8 cellular contexts compared by ENCODE assay signal in the genomic region with DNA sequence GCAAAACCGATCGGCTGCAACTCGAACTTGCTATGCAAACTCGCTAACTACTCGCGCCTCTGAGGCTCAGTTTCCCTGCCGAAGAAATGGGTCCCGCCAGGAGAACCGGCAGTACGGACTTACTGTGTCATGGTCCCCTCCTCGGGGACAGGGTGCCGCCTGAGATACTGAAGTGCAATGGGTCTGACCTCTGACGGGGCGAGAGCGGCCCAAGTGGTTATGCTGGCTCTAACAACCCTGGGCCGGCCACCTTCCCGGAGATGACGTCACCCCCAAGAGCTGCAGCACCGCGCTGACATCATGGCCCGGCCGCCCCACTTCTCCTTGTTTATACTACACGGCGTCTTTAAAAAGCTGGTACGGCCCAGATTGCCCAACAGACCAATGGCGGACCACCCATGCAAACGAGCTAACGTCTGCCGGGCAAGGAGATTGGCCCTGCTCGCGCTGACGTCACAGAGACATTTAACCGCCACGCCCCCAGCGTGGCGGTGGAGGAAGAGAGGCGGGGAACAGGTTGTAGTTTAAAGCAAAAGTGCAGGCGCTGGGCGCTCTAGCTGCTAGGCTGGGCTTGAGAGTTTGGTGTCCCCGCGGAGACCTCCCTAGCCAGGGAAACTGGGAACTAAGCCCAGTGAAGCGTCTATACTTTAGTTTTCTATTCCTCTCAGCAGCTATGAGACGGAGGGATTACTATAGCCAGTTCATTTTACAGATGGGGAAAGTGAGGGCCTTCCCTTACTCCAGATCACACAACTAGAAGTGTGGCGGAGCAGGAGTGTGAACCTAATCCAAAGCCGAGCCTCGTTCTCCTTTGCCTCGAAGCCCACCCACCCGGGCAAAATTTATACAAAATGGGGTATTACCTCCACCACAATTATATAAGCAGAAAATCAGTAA. TPM values are rescaled to one million over a fixed set of nuclear protein-coding genes. Genes with fewer than 3 reads are reported as not detected.
DNase-seq lines count a peak whose midpoint lies in the region; ATAC-seq and TF ChIP-seq lines count a peak whose summit lies in the region.

No MANE protein-coding gene starts in this region.

- peak overlapping the region; percentile 97 to 100 (median 100) for H3K27ac Mint-ChIP-seq in naive thymus-derived CD8-positive, alpha-beta T cell

- DNase-seq in EH (ENCODE audit: low read depth) (peak; percentile 100), H7 (peak; percentile 93), RWPE2 (ENCODE audit: low spot score) (peak; percentile 100), fibroblast of peridontal ligament (ENCODE audit: extremely low read depth) (peak; percentile 100)
- peak; percentile 96 for DNase-seq in activated effector memory CD4-positive, alpha-beta T cell treated with Interleukin-2 at 50 U/mL for 16 hours
- DNase-seq in naive thymus-derived CD8-positive, alpha-beta T cell = peak; percentile 88 to 100 (median 98)
- DNase-seq in stimulated activated naive CD4-positive, alpha-beta T cell (lab: John Stamatoyannopoulos, UW) = peak; percentile 95 to 98 (median 98)

- H3K9me2 ChIP-seq in Loucy (replicated peaks; ENCODE audit: low read depth, low read length) = no peaks in the 10 kb centered on the region

- peaks cover 10% of the 10 kb centered on the region for H4K20me1 ChIP-seq in Loucy (ENCODE audit: insufficient read depth, low read length, poor library complexity, severe bottlenecking)

- H3K36me3 Mint-ChIP-seq in naive thymus-derived CD8-positive, alpha-beta T cell = peaks cover 7 to 14% (median 8%) of the 10 kb centered on the region in 3 donors

- no peak overlapping the region for H2AFZ ChIP-seq in Loucy (ENCODE audit: low read length)

- peak overlapping the region; percentile 85 for H3K27ac ChIP-seq in RWPE2 (ENCODE audit: poor library complexity, severe bottlenecking)

- H3K79me2 ChIP-seq in Loucy (ENCODE audit: insufficient read depth, low read length) = peaks cover 39% of the 10 kb centered on the region

- H3K4me3 ChIP-seq in H7 (ENCODE audit: insufficient read depth, low read depth, low read length) (peak overlapping the region; percentile 99), Loucy (ENCODE audit: low read length, poor library complexity, severe bottlenecking) (peak overlapping the region; percentile 85), RWPE2 (ENCODE audit: severe bottlenecking) (peak overlapping the region; percentile 55)

- H3F3A ChIP-seq in Loucy (ENCODE audit: low read depth) = no peaks in the 10 kb centered on the region; the same call in 1 of the 2 replicates

- POLR2A ChIA-PET in naive thymus-derived CD8-positive, alpha-beta T cell (lab: Charles Lee) = interaction anchor here (0.5 to 18.0 kb wide), 24 partner anchors 11 to 1058 kb away, joined by 3 to 531 read pairs (median 6); partner anchors contain the start of genes CDHR2, CLTB, EIF4E1B and FAF2

- peak overlapping the region; percentile 94 to 100 (median 98) for H3K4me3 Mint-ChIP-seq in naive thymus-derived CD8-positive, alpha-beta T cell

- H3K36me3 ChIP-seq in H7 (replicated peaks; ENCODE audit: control insufficient read depth, insufficient read depth, low read length) = peaks cover 11% of the 10 kb centered on the region
- no peaks in the 10 kb centered on the region for H3K36me3 ChIP-seq in Loucy (ENCODE audit: insufficient read depth, low read length)
- peaks cover 10% of the 10 kb centered on the region; the same call in 1 of the 2 replicates for H3K36me3 ChIP-seq in RWPE2 (ENCODE audit: low read depth)

- peak overlapping the region; percentile 76 for H3K4me2 ChIP-seq in Loucy (ENCODE audit: low read depth, low read length, poor library complexity, severe bottlenecking)

- H3K9me3 ChIP-seq in Loucy (ENCODE audit: insufficient read depth, low read depth, low read length) (no peaks in the 10 kb centered on the region), RWPE2 (ENCODE audit: severe bottlenecking) (no peaks in the 10 kb centered on the region)

- no peaks in the 10 kb centered on the region for H3K27me3 Mint-ChIP-seq in naive thymus-derived CD8-positive, alpha-beta T cell

- TF ChIP-seq CTCF in Loucy (conservative IDR thresholded peaks at IDR 0.05; ENCODE audit: low read length) (no peak), RWPE2 (IDR thresholded peaks at IDR 0.05; ENCODE audit: poor library complexity, severe bottlenecking) (no peak)

- H3K4me1 ChIP-seq in Loucy (ENCODE audit: insufficient read depth, low read length, poor library complexity, severe bottlenecking) = peaks cover 16% of the 10 kb centered on the region
- peaks cover 40% of the 10 kb centered on the region for H3K4me1 ChIP-seq in RWPE2 (ENCODE audit: insufficient read depth, poor library complexity, severe bottlenecking)

- H3K4me1 Mint-ChIP-seq in naive thymus-derived CD8-positive, alpha-beta T cell = peaks cover 54 to 77% (median 71%) of the 10 kb centered on the region in 4 donors

- H3K27me3 ChIP-seq in H7 (ENCODE audit: control insufficient read depth, insufficient read depth, low read length) = no peaks in the 10 kb centered on the region
- peaks cover 6% of the 10 kb centered on the region for H3K27me3 ChIP-seq in Loucy (ENCODE audit: insufficient read depth, low read length, poor library complexity, severe bottlenecking)
- H3K27me3 ChIP-seq in RWPE2 (ENCODE audit: insufficient read depth, poor library complexity, severe bottlenecking) = no peaks in the 10 kb centered on the region

- peak overlapping the region; percentile 99 for H3K9ac ChIP-seq in Loucy (ENCODE audit: low read depth, low read length, poor library complexity, severe bottlenecking)

- H3K9me3 Mint-ChIP-seq in naive thymus-derived CD8-positive, alpha-beta T cell = no peaks in the 10 kb centered on the region

- peak; percentile 70 for ATAC-seq in RWPE2 (ENCODE audit: low read depth)
- ATAC-seq in naive thymus-derived CD8-positive, alpha-beta T cell = peak; percentile 70 to 77

RNA-seq across cellular contexts. Expression of gene RNF44, which starts 0.7 kb away (rescaled TPM):
- total RNA-seq in H7 (2014; rRNA removed; shearing (Covaris generic)) = 67.4 and 75.6 TPM in 2 replicates
- 100 to 1,000 TPM; 271 to 281 TPM for total RNA-seq in naive thymus-derived CD8-positive, alpha-beta T cell
- polyA plus RNA-seq in naive thymus-derived CD8-positive, alpha-beta T cell = 1 to 10 TPM; 1.2 to 4.1 (median 3.2) TPM

RNA-seq across cellular contexts. Expression of gene CDHR2, which starts 11.3 kb away (rescaled TPM):
- 0.04 and 0.21 TPM in 2 replicates for total RNA-seq in H7 (2014; rRNA removed; shearing (Covaris generic))
- 1 to 10 TPM; 3.6 to 4.8 TPM for total RNA-seq in naive thymus-derived CD8-positive, alpha-beta T cell
- polyA plus RNA-seq in naive thymus-derived CD8-positive, alpha-beta T cell = under 1 TPM in 1 of 3 donors, not detected in 2; 0.26 TPM

Comparison
In these comparisons a context has a peak if more than half of its experiments do, and no peak if none do; other contexts are left out.
1. Peak in every context shown above with its lines: DNase-seq, ATAC-seq, H3K4me3 ChIP-seq and H3K27ac ChIP-seq.